Comparison of ENCODE assay signal across 16 cellular contexts in genomic region chr3:99659965-99660364, GRCh38. TPM values are rescaled to one million over a fixed set of nuclear protein-coding genes. Genes with fewer than 3 reads are reported as not detected.
DNase-seq lines count a peak whose midpoint lies in the region; FAIRE-seq and TF ChIP-seq lines count a peak whose summit lies in the region.
"Had no signal": no experiment of that assay in that cellular context is flagged by ENCODE, and none has a peak within 500 bp of the region (broad histone marks: within the 10 kb centered on the region; RNA-seq: fewer than 3 reads in every experiment).

No MANE protein-coding gene starts in this region.

- no peaks in the 10 kb centered on the region for H3K9me3 ChIP-seq in SJCRH30 (replicated peaks)

- TF ChIP-seq CTCF in HFFc6 (IDR thresholded peaks at IDR 0.05) (no peak), brain microvascular endothelial cell (IDR thresholded peaks at IDR 0.05; ENCODE audit: low read depth, low read length, missing control alignments) (no peak), D721Med (IDR thresholded peaks at IDR 0.05; ENCODE audit: insufficient read depth, missing control alignments) (no peak)

- no peaks in the 10 kb centered on the region for H3K27me3 ChIP-seq in brain microvascular endothelial cell (replicated peaks)
- H3K27me3 ChIP-seq in SJCRH30: no peaks in the 10 kb centered on the region

- H3K9me3 Mint-ChIP-seq in HFFc6: no peaks in the 10 kb centered on the region
- H3K9me3 Mint-ChIP-seq: activated B cell treated with CpG ODN at 0.5 μM for 24 hours; activated naive CD4-positive, alpha-beta T cell treated with anti-CD3 and anti-CD28 coated beads, Interleukin-2, amount 50 U/mL, for 24 hours had no signal

- H3K36me3 ChIP-seq in brain microvascular endothelial cell (replicated peaks) (peaks cover 28% of the 10 kb centered on the region), SJCRH30 (no peaks in the 10 kb centered on the region)

- H3K4me3 Mint-ChIP-seq in HFFc6: no peak overlapping the region
- H3K4me3 Mint-ChIP-seq: activated B cell treated with CpG ODN at 0.5 μM for 24 hours; activated naive CD4-positive, alpha-beta T cell treated with anti-CD3 and anti-CD28 coated beads, Interleukin-2, amount 50 U/mL, for 24 hours; GM23338; naive thymus-derived CD4-positive, alpha-beta T cell had no signal

- peaks cover 48% of the 10 kb centered on the region for H3K4me1 Mint-ChIP-seq in HFFc6 (ENCODE audit: low read depth)
- H3K4me1 Mint-ChIP-seq: activated B cell treated with CpG ODN at 0.5 μM for 24 hours; activated naive CD4-positive, alpha-beta T cell treated with anti-CD3 and anti-CD28 coated beads, Interleukin-2, amount 50 U/mL, for 24 hours; naive thymus-derived CD4-positive, alpha-beta T cell had no signal

- peaks cover 9% of the 10 kb centered on the region for H3K4me1 ChIP-seq in SJCRH30

- in situ Hi-C loops in brain microvascular endothelial cell (cut with HindIII; ENCODE audit: low pct_ligation_motif_present, low sequenced_read_pairs): no loop called here

- H3K27ac ChIP-seq in brain microvascular endothelial cell (peak overlapping the region; percentile 94), SJCRH30 (no peak overlapping the region; the same call in 1 of the 2 replicates)

- H3K4me3 ChIP-seq in brain microvascular endothelial cell (ENCODE audit: low read depth, low read length) (no peak overlapping the region), skeletal muscle cell (ENCODE audit: low read depth, low read length) (no peak overlapping the region), SJCRH30 (no peak overlapping the region)
- H3K4me3 ChIP-seq: GM23338 had no signal

- no peak for DNase-seq in HFFc6
- DNase-seq in brain microvascular endothelial cell: peak; percentile 90
- peak; percentile 87 for DNase-seq in iris pigment epithelial cell (ENCODE audit: low read depth)
- peak; percentile 98 for DNase-seq in skeletal muscle cell (ENCODE audit: low read depth)
- DNase-seq in NCI-H128 (lab: John Stamatoyannopoulos, UW; ENCODE audit: unreplicated experiment): no peak
- no peak for DNase-seq in SJCRH30
- no peak for DNase-seq in epidermal melanocyte (ENCODE audit: insufficient read length, low spot score)
- DNase-seq in D721Med (ENCODE audit: insufficient read length, low spot score): no peak
- DNase-seq: activated B cell treated with CpG ODN at 0.5 μM for 24 hours; naive thymus-derived CD4-positive, alpha-beta T cell; NCI-H1105; NCI-H226; small intestine had no signal

- H3K27ac Mint-ChIP-seq in HFFc6: peak overlapping the region; percentile 94
- H3K27ac Mint-ChIP-seq: activated B cell treated with CpG ODN at 0.5 μM for 24 hours; activated naive CD4-positive, alpha-beta T cell treated with anti-CD3 and anti-CD28 coated beads, Interleukin-2, amount 50 U/mL, for 24 hours; GM23338; naive thymus-derived CD4-positive, alpha-beta T cell had no signal

- no peak for FAIRE-seq in D721Med (lab: Jason Lieb, UNC)
- FAIRE-seq: islet of Langerhans, small intestine had no signal

- H3K27me3 Mint-ChIP-seq in HFFc6 (ENCODE audit: insufficient read depth): no peaks in the 10 kb centered on the region; the same call in 1 of the 2 replicates

- peaks cover 26% of the 10 kb centered on the region for H3K36me3 Mint-ChIP-seq in HFFc6 (ENCODE audit: low read depth)
- H3K36me3 Mint-ChIP-seq: activated naive CD4-positive, alpha-beta T cell treated with anti-CD3 and anti-CD28 coated beads, Interleukin-2, amount 50 U/mL, for 24 hours; naive thymus-derived CD4-positive, alpha-beta T cell had no signal

RNA-seq across cellular contexts. Expression of gene COL8A1, which starts 21.6 kb away (rescaled TPM):
- total RNA-seq in HFFc6 (2021; fragmentation: NEBNext Ultra II Directional; extraction: Animal tissue kit (Norgen Biotek cat#: 25700)): 10 to 100 TPM; 27.3 to 88.7 (median 30.1) TPM
- total RNA-seq in SJCRH30 (2014; rRNA removed; shearing (Covaris generic)): 0.08 TPM in 1 of 2 replicates, not detected in the other

Comparison
In these comparisons a context has a peak if more than half of its experiments do, and no peak if none do; other contexts are left out.
1. DNase-seq: peak in brain microvascular endothelial cell (single experiment), iris pigment epithelial cell (single experiment) and skeletal muscle cell (single experiment); none in HFFc6 (single experiment), NCI-H128 (single experiment), SJCRH30 (0 of 2), epidermal melanocyte (single experiment) and D721Med (single experiment).
2. RNA of gene COL8A1, which starts 21.6 kb away (total RNA-seq): 27.3 to 88.7 TPM in HFFc6; 0.08 TPM in SJCRH30; every median in the first group is over 10 times any median in the second.